Comparison of ENCODE assay signal across 8 cellular contexts in the genomic region with DNA sequence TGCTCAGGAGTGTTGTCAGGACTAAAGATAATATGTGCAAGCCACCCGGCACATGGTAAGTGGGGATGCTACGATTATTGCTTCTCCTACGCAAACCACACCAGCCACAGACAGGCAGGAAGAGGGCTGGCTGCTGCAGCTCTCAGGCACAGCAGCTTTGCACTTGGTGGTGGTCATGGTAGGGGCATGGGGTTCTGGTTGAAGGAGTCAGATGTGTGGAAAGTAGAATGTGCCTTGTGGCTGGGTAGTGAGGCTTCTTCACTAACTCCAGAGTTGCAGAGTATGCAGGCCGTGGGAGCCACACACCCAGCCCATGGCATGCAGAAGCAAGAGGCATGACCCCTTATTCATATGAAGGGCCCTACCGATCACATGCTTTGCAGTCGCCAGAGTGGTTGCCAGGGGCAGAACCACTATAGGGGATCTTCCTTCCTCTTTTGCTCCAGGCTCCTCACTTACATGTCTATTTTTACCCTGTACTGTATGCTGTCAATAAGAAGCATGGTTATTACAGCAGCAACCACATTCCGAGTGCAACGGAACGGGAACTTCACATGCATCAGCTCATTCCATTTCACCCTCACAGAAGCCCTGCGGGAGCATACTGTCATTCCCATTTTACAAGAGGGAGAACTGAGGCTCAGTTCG.
A peak's percentile ranks its signal among the peaks of the same experiment; 100 is the strongest.
DNase-seq lines count a peak whose midpoint lies in the region; ATAC-seq lines count a peak whose summit lies in the region.

No MANE protein-coding gene starts in this region.

- ATAC-seq in GM18861 (IDR thresholded peaks at IDR 0.05; ENCODE audit: unreplicated experiment) (peak; percentile 29), GM21381 (IDR thresholded peaks at IDR 0.05; ENCODE audit: unreplicated experiment) (no peak)

- DNase-seq in RPMI8226 (peak; percentile 28), NCI-H1105 treated with DMSO at 0.1 percent for 48 hours (lab: John Stamatoyannopoulos, UW) (no peak), D341Med (ENCODE audit: low spot score) (no peak), SHP77 treated with DMSO at 0.1 percent for 48 hours (lab: John Stamatoyannopoulos, UW) (no peak)
- DNase-seq in activated effector memory CD4-positive, alpha-beta T cell treated with Interleukin-2 at 50 U/mL for 16 hours, result peak; percentile 67
- DNase-seq in stimulated activated CD4-positive, alpha-beta T cell treated with anti-CD3 and anti-CD28 coated beads, Interleukin-15, amount 100 ng/mL, for 48 hours (ENCODE audit: low read depth in 2 of 2), result peak; percentile 67 to 68

Comparison
In these comparisons a context has a peak if more than half of its experiments do, and no peak if none do; other contexts are left out.
1. DNase-seq: peak in RPMI8226 (single experiment), activated effector memory CD4-positive, alpha-beta T cell treated with Interleukin-2 at 50 U/mL for 16 hours (single experiment) and stimulated activated CD4-positive, alpha-beta T cell treated with anti-CD3 and anti-CD28 coated beads, Interleukin-15, amount 100 ng/mL, for 48 hours (2 of 2); none in NCI-H1105 treated with DMSO at 0.1 percent for 48 hours (single experiment), D341Med (single experiment) and SHP77 treated with DMSO at 0.1 percent for 48 hours (single experiment).